In the genomic region with DNA sequence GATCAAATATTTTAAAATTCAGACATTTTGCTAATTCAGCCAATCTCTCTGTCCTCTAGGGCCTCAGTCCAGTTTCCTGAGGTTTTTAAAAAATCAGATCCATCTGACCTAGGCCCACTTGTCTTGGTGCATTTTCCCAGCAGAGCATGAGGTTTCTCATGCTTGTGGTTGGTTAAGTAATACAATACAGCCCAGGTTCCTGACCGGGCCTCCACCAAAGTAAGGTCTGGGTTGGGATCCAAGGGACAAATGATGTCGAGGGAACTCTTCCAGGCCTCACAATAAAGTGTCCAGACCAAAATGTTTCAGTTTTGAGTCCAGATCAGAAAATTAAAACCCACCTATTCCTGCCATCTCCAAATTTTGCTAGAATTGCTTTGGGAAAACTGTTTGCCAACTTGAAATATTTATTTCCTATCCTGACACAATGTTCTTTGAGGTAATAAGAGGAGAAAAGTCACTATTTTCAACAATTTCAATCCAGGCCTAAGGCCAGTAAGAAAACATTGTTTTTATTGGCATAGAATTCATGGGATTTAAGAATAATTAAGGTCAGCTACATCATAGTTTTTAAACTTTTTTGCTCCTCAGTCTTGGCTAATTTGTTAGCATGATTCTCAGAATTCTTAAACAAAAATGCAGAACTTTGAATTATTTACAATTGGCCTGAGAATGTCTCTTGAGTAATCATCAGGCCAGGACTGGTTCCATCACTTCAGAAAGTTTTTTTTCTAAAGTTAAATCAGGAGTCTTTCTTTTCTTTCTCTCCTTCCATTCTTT, we compare ENCODE assay signal across 15 cellular contexts. TPM values are rescaled to one million over a fixed set of nuclear protein-coding genes. Genes with fewer than 3 reads are reported as not detected.
A peak's percentile ranks its signal among the peaks of the same experiment; 100 is the strongest.
DNase-seq lines count a peak whose midpoint lies in the region; ATAC-seq, FAIRE-seq and TF ChIP-seq lines count a peak whose summit lies in the region.
"Had no signal": no experiment of that assay in that cellular context is flagged by ENCODE, and none has a peak within 500 bp of the region (broad histone marks: within the 10 kb centered on the region; RNA-seq: fewer than 3 reads in every experiment).

No MANE protein-coding gene starts in this region.

- TF ChIP-seq EP300 in A549 (IDR thresholded peaks at IDR 0.05) = no peak
- no peak for TF ChIP-seq EP300 in ovary (IDR thresholded peaks at IDR 0.05)

- H3K9ac ChIP-seq in kidney (ENCODE audit: low read length in 2 of 2) = no peak overlapping the region

- H3K9me3 ChIP-seq in A549 = peaks cover 4% of the 10 kb centered on the region; the same call in 1 of the 3 replicates
- no peaks in the 10 kb centered on the region for H3K9me3 ChIP-seq in SJSA1 (replicated peaks)
- H3K9me3 ChIP-seq in ovary = no peaks in the 10 kb centered on the region
- no peaks in the 10 kb centered on the region for H3K9me3 ChIP-seq in kidney (ENCODE audit: control insufficient read depth in 1 of 2, low read length in 2 of 2)
- H3K9me3 ChIP-seq: mucosa of descending colon, upper lobe of right lung had no signal

- intact Hi-C loops in ovary (cut with DNase I) = loop anchor here in 1 of 4 donors (10.0 kb wide), 1 partner anchor 184 kb away; the partner anchor contains the start of gene PRSS23
- intact Hi-C loops in kidney (cut with DNase I) = no loop called here
- intact Hi-C loops in left colon (cut with DNase I, micrococcal nuclease) = no loop called here

- TF ChIP-seq CTCF in A549 (IDR thresholded peaks at IDR 0.05) (no peak), ovary (IDR thresholded peaks at IDR 0.05) (no peak), kidney (IDR thresholded peaks at IDR 0.05; ENCODE audit: borderline replicate concordance, extremely low read depth, insufficient read depth) (no peak)

- no peaks in the 10 kb centered on the region for H3K27me3 ChIP-seq in SJSA1 (replicated peaks)
- no peaks in the 10 kb centered on the region for H3K27me3 ChIP-seq in ovary
- H3K27me3 ChIP-seq: upper lobe of right lung had no signal

- no peak for TF ChIP-seq RAD21 in A549 (conservative IDR thresholded peaks at IDR 0.05 in 1 of 2, IDR thresholded peaks at IDR 0.05 in 1 of 2)

- CTCF ChIA-PET in A549 (lab: Yijun Ruan, JAX) = interaction anchor here (1.1 to 11.6 kb wide), 4 partner anchors 8 to 25 kb away, joined by 3 to 65 read pairs (median 4); no protein-coding TSS in a partner anchor

- WGBS in A549 (ENCODE audit: missing lambda C conversion rate) = 83% methylated on average over 2 of the region's 2 CpGs
- 21 to 31% (median 28%) methylated on average over 2 of the region's 2 CpGs for WGBS in ovary, 3 donors

- 0 out of 3 replicates have a peak, but pooled peaks cover 5% of the 10 kb centered on the region for H3K4me1 ChIP-seq in A549
- peaks cover 18% of the 10 kb centered on the region for H3K4me1 ChIP-seq in SJSA1 (replicated peaks)
- H3K4me1 ChIP-seq in ovary (ENCODE audit: insufficient read depth) = peaks cover 13% of the 10 kb centered on the region
- H3K4me1 ChIP-seq in kidney (ENCODE audit: control insufficient read depth in 1 of 2, insufficient read depth in 1 of 2, low read depth in 1 of 2, low read length in 2 of 2) = peaks cover 0 to 9% of the 10 kb centered on the region in 2 donors

- FAIRE-seq in A549 (lab: Jason Lieb, UNC) (peak; percentile 54), kidney (lab: Jason Lieb, UNC) (no peak)
- FAIRE-seq: GM12878 had no signal

- H3K36me3 ChIP-seq in SJSA1 = no peaks in the 10 kb centered on the region
- H3K36me3 ChIP-seq in ovary = no peaks in the 10 kb centered on the region
- no peaks in the 10 kb centered on the region for H3K36me3 ChIP-seq in kidney (ENCODE audit: control insufficient read depth in 1 of 2, insufficient read depth in 2 of 2, low read length in 2 of 2)
- H3K36me3 ChIP-seq: upper lobe of right lung had no signal

- TF ChIP-seq POLR2A in A549 (IDR thresholded peaks at IDR 0.05; ENCODE audit: low read length) = no peak
- no peak for TF ChIP-seq POLR2A in ovary (IDR thresholded peaks at IDR 0.05)

- no peak overlapping the region for H3K4me2 ChIP-seq in A549

- POLR2A ChIA-PET in A549 (lab: Yijun Ruan, JAX) = no interaction called here

- peak overlapping the region in 1 of 2 experiments; percentile 24; a peak in 2 of 6 replicates for H3K27ac ChIP-seq in A549
- H3K27ac ChIP-seq in SJSA1 = peak overlapping the region; percentile 46; the same call in 1 of the 2 replicates
- H3K27ac ChIP-seq in ovary = peak overlapping the region; percentile 45 to 77
- H3K27ac ChIP-seq in kidney (ENCODE audit: low read depth in 2 of 2, low read length in 2 of 2) = no peak overlapping the region
- H3K27ac ChIP-seq: upper lobe of right lung had no signal

- no peak overlapping the region for H3K4me3 ChIP-seq in A549
- no peak overlapping the region for H3K4me3 ChIP-seq in SJSA1
- H3K4me3 ChIP-seq in ovary = no peak overlapping the region
- H3K4me3 ChIP-seq in kidney (ENCODE audit: low read length in 2 of 2) = no peak overlapping the region
- H3K4me3 ChIP-seq: GM12878, mucosa of descending colon, skin epidermis, upper lobe of right lung had no signal

- no peak for DNase-seq in A549 (ENCODE audit: low read depth in 1 of 2, low spot score in 1 of 2)
- peak in 1 of 2 experiments; percentile 35 for DNase-seq in SJSA1 (ENCODE audit: low read depth in 1 of 2, low spot score in 2 of 2)
- peak; percentile 81 for DNase-seq in fibroblast of the conjunctiva (ENCODE audit: low read depth)
- no peak for DNase-seq in ovary
- DNase-seq in germinal center (ENCODE audit: low spot score) = no peak
- no peak for DNase-seq in kidney
- DNase-seq in left colon = no peak
- DNase-seq in UCSD-AML1 (lab: John Stamatoyannopoulos, UW; ENCODE audit: unreplicated experiment) = no peak
- DNase-seq: DMS53, mucosa of descending colon, NCI-H526, SHP77 treated with DMSO at 0.1 percent for 48 hours, upper lobe of right lung had no signal

- ATAC-seq in A549 (no peak), left colon (no peak)
- ATAC-seq: GM12878, mucosa of descending colon, upper lobe of right lung had no signal

TF ChIP-seq in A549, 52 proteins besides CTCF, POLR2A, EP300 and RAD21:
- TF ChIP-seq, protein P1, sequence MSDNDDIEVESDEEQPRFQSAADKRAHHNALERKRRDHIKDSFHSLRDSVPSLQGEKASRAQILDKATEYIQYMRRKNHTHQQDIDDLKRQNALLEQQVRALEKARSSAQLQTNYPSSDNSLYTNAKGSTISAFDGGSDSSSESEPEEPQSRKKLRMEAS (IDR thresholded peaks at IDR 0.05) = no peak
- no peak for TF ChIP-seq HOXB5 (CRISPR knock-in tag; IDR thresholded peaks at IDR 0.05)
- TF ChIP-seq NPAS2 (CRISPR knock-in tag; IDR thresholded peaks at IDR 0.05; ENCODE audit: borderline replicate concordance) = no peak
- no peak for TF ChIP-seq FOSB (CRISPR knock-in tag; IDR thresholded peaks at IDR 0.05)
- TF ChIP-seq ZFP36 (IDR thresholded peaks at IDR 0.05; ENCODE audit: borderline replicate concordance, partially characterized antibody) = no peak
- no peak for TF ChIP-seq TFCP2L1 (CRISPR knock-in tag; IDR thresholded peaks at IDR 0.05)
- TF ChIP-seq, protein P2, sequence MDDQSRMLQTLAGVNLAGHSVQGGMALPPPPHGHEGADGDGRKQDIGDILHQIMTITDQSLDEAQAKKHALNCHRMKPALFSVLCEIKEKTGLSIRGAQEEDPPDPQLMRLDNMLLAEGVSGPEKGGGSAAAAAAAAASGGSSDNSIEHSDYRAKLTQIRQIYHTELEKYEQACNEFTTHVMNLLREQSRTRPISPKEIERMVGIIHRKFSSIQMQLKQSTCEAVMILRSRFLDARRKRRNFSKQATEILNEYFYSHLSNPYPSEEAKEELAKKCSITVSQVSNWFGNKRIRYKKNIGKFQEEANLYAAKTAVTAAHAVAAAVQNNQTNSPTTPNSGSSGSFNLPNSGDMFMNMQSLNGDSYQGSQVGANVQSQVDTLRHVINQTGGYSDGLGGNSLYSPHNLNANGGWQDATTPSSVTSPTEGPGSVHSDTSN (IDR thresholded peaks at IDR 0.05) = no peak

RNA-seq across cellular contexts. Expression of gene ME3, which starts 51.4 kb away (rescaled TPM):
- polyA plus RNA-seq in A549 (2011; rRNA removed) (21.4 and 22.3 TPM in 2 replicates), A549 (2017; fragmentation: RNase III; extraction: RNeasy Plus Mini Kit Qiagen cat#74134 plus additional on column Dnase treatment) (19.7 to 23.5 TPM (median 20.1 TPM) in 3 replicates), ovary (10 to 100 TPM; 25.2 to 27.2 TPM), kidney (ENCODE audit: insufficient read depth, low read depth, low replicate concordance) (32.2 TPM)
- 28.5 and 35.1 TPM in 2 replicates for polyA plus RNA-seq in A549 (2012; cell fraction: cytosol; rRNA removed)
- polyA plus RNA-seq in A549 (2012; cell fraction: nucleus; rRNA removed) = 90.0 and 116 TPM in 2 replicates
- polyA minus RNA-seq in A549 (2011; rRNA and poly(A)+ RNA removed) = 74.2 and 74.4 TPM in 2 replicates
- total RNA-seq in SJSA1 (2014; rRNA removed; shearing (Covaris generic)) = 2.9 and 6.2 TPM in 2 replicates
- total RNA-seq in ovary (10 to 100 TPM; 35.9 to 48.6 (median 45.7) TPM), kidney (13.2 TPM), left colon (10 to 100 TPM; 35.8 to 38.1 TPM)

Comparison
In these comparisons a context has a peak if more than half of its experiments do, and no peak if none do; other contexts are left out.
1. H3K27ac ChIP-seq: peak in SJSA1 (single experiment) and ovary (2 of 2); none in kidney (0 of 2).